In the genomic region with DNA sequence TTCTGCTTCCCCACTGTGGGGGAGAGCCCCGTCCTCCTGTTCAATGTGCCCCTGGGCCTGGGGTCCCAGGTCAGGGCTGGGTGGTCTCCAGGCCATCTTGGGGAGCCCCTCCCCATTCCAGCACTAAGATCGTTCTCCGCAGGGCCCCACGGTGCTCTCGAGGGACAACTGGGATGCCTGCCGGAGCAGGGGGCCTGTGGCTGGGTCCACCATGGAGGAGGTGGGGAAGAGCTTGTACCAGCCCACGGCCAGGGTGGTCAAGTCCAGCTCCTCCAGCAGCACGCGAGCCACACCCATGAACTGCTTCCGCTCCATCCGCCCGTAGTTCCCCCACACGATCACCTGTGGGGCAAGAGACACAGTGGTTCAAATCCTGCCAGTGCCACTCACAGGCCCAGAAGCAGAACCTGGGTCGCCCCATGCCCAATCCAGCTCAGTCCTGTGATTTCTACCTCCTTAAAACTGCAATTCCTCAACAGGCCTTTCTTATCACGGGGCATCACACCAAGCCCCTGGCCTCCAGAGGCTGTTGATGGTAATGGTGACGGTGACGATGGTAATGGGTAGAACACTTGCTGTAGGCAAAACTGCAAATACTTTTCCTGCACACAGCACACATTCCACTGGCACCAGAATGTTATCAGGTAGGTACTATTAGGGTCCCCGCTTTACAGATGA, we compare ENCODE assay signal across 31 cellular contexts. TPM values are rescaled to one million over a fixed set of nuclear protein-coding genes. Genes with fewer than 3 reads are reported as not detected.
"Had no signal": no experiment of that assay in that cellular context is flagged by ENCODE, and none has a peak within 500 bp of the region (broad histone marks: within the 10 kb centered on the region; RNA-seq: fewer than 3 reads in every experiment).

No MANE protein-coding gene starts in this region.

- H3K27me3 ChIP-seq: Peyer's patch had no signal

- H3K27ac Mint-ChIP-seq: activated B cell treated with CpG ODN at 0.5 μM for 24 hours; activated CD4-positive, alpha-beta memory T cell treated with anti-CD3 and anti-CD28 coated beads for 36 hours; activated naive CD4-positive, alpha-beta T cell treated with anti-CD3 and anti-CD28 coated beads, Interleukin-2, amount 10 ng/mL, durations not matched to agents 7 days and 5 days; activated naive CD8-positive, alpha-beta T cell; activated naive CD8-positive, alpha-beta T cell treated with anti-CD3 and anti-CD28 coated beads, Interleukin-2, amount 50 U/mL, for 24 hours; brain had no signal

- H3K4me3 Mint-ChIP-seq: activated B cell treated with CpG ODN at 0.5 μM for 24 hours; activated CD4-positive, alpha-beta memory T cell treated with anti-CD3 and anti-CD28 coated beads for 36 hours; activated naive CD4-positive, alpha-beta T cell treated with anti-CD3 and anti-CD28 coated beads, Interleukin-2, amount 10 ng/mL, durations not matched to agents 7 days and 5 days; activated naive CD8-positive, alpha-beta T cell; activated naive CD8-positive, alpha-beta T cell treated with anti-CD3 and anti-CD28 coated beads, Interleukin-2, amount 50 U/mL, for 24 hours; activated T-cell treated with anti-CD3 and anti-CD28 coated beads, Interleukin-2, amount 50 U/mL, for 4 hours; brain had no signal

- H3K9me3 ChIP-seq: Peyer's patch had no signal

- H3K9me3 Mint-ChIP-seq: activated B cell treated with CpG ODN at 0.5 μM for 24 hours; activated CD4-positive, alpha-beta memory T cell treated with anti-CD3 and anti-CD28 coated beads for 36 hours; activated naive CD4-positive, alpha-beta T cell treated with anti-CD3 and anti-CD28 coated beads, Interleukin-2, amount 10 ng/mL, durations not matched to agents 7 days and 5 days; activated naive CD8-positive, alpha-beta T cell treated with anti-CD3 and anti-CD28 coated beads, Interleukin-2, amount 50 U/mL, for 24 hours; activated T-cell treated with anti-CD3 and anti-CD28 coated beads, Interleukin-2, amount 50 U/mL, for 4 hours; brain had no signal

- H3K36me3 ChIP-seq: Peyer's patch had no signal

- H3K36me3 Mint-ChIP-seq: activated CD4-positive, alpha-beta memory T cell treated with anti-CD3 and anti-CD28 coated beads for 36 hours; activated naive CD4-positive, alpha-beta T cell treated with anti-CD3 and anti-CD28 coated beads, Interleukin-2, amount 10 ng/mL, durations not matched to agents 7 days and 5 days; activated naive CD8-positive, alpha-beta T cell had no signal

- H3K27ac ChIP-seq: Peyer's patch, RWPE1, VCaP had no signal

- H3K4me1 Mint-ChIP-seq: activated B cell treated with CpG ODN at 0.5 μM for 24 hours; activated naive CD4-positive, alpha-beta T cell treated with anti-CD3 and anti-CD28 coated beads, Interleukin-2, amount 10 ng/mL, durations not matched to agents 7 days and 5 days; activated naive CD8-positive, alpha-beta T cell treated with anti-CD3 and anti-CD28 coated beads, Interleukin-2, amount 50 U/mL, for 24 hours; brain had no signal

- ATAC-seq: activated naive CD8-positive, alpha-beta T cell treated with anti-CD3 and anti-CD28 coated beads, Interleukin-2, amount 50 U/mL, for 24 hours; activated T-cell treated with anti-CD3 and anti-CD28 coated beads, Interleukin-2, amount 50 U/mL, for 4 hours; PC-3 had no signal

- H3K27me3 Mint-ChIP-seq: brain had no signal

- H3K4me1 ChIP-seq: Peyer's patch had no signal

- H3K4me3 ChIP-seq: Peyer's patch had no signal

- DNase-seq: activated B cell treated with CpG ODN at 0.5 μM for 24 hours; activated CD4-positive, alpha-beta memory T cell treated with anti-CD3 and anti-CD28 coated beads for 36 hours; activated CD4-positive, alpha-beta T cell treated with anti-CD3 and anti-CD28 coated beads for 4 hours; activated CD4-positive, alpha-beta T cell treated with anti-CD3 and anti-CD28 coated beads, Interleukin-2, amount 50 U/mL, for 1 hour; activated CD4-positive, CD25-positive, alpha-beta regulatory T cell treated with anti-CD3 and anti-CD28 coated beads, Interleukin-2, amount 50 U/mL, for 72 hours; activated CD8-positive, alpha-beta memory T cell treated with anti-CD3 and anti-CD28 coated beads, Interleukin-2, amount 50 U/mL, for 4 hours; activated effector memory CD4-positive, alpha-beta T cell treated with Interleukin-2 at 50 U/mL for 16 hours; activated naive CD4-positive, alpha-beta T cell treated with anti-CD3 and anti-CD28 coated beads, Interleukin-2, amount 10 ng/mL, durations not matched to agents 7 days and 5 days; activated naive CD8-positive, alpha-beta T cell treated with anti-CD3 and anti-CD28 coated beads, Interleukin-2, amount 50 U/mL, for 24 hours; activated T-cell treated with anti-CD3 and anti-CD28 coated beads for 4 hours; activated T-cell treated with anti-CD3 and anti-CD28 coated beads, Interleukin-2, amount 50 U/mL, for 4 hours; anterior cingulate cortex; central memory CD4-positive, alpha-beta T cell; NCI-H1105; NCI-H1417 treated with DMSO at 0.1 percent for 48 hours; NCI-H1930; NCI-H345; NCI-H524 treated with DMSO at 0.1 percent for 48 hours; PC-3; Peyer's patch; Right ventricle myocardium superior; SW 1271; T-helper 1 cell; T-helper 2 cell; T-helper 9 cell had no signal

RNA-seq across cellular contexts. Expression of a gene that starts 10.5 kb away (rescaled TPM):
- total RNA-seq: M059J had no signal

RNA-seq across cellular contexts. Expression of a gene that starts 41.0 kb away (rescaled TPM):
- total RNA-seq: activated B cell treated with CpG ODN at 0.5 μM for 24 hours; activated CD4-positive, alpha-beta memory T cell treated with anti-CD3 and anti-CD28 coated beads for 36 hours; cerebellum had no signal

RNA-seq across cellular contexts. Expression of a gene that starts 54.2 kb away (rescaled TPM):
- total RNA-seq: activated B cell treated with CpG ODN at 0.5 μM for 24 hours; activated CD4-positive, alpha-beta memory T cell treated with anti-CD3 and anti-CD28 coated beads for 36 hours had no signal
